In genomic region chr17:431494-431893, GRCh38 we compare ENCODE assay signal across 35 cellular contexts.
"Had no signal": no experiment of that assay in that cellular context is flagged by ENCODE, and none has a peak within 500 bp of the region (broad histone marks: within the 10 kb centered on the region; RNA-seq: fewer than 3 reads in every experiment).

No MANE protein-coding gene starts in this region.

- H3K36me3 ChIP-seq: MG63 had no signal

- DNase-seq: Kasumi-1, MG63, MM.1S, MV-4-11, NCI-H1048, NCI-H1092, NCI-H1092 treated with DMSO at 0.1 percent for 48 hours, NCI-H1105, NCI-H1105 treated with DMSO at 0.1 percent for 48 hours, NCI-H1417, NCI-H1417 treated with DMSO at 0.1 percent for 48 hours, NCI-H1436, NCI-H1436 treated with DMSO at 0.1 percent for 48 hours, NCI-H146, NCI-H1694, NCI-H1694 treated with DMSO at 0.1 percent for 48 hours, NCI-H187, NCI-H187 treated with DMSO at 0.1 percent for 48 hours, NCI-H1930, NCI-H2029, NCI-H2029 treated with DMSO at 0.1 percent for 48 hours, NCI-H2081, NCI-H2081 treated with DMSO at 0.1 percent for 48 hours, NCI-H2107, NCI-H2171, NCI-H2171 treated with DMSO at 0.1 percent for 48 hours, NCI-H2227 treated with DMSO at 0.1 percent for 48 hours, NCI-H226, NCI-H345, NCI-H446, NCI-H446 treated with DMSO at 0.1 percent for 48 hours, NCI-H510A, NCI-H510A treated with DMSO at 0.1 percent for 48 hours, NCI-H524, NCI-H524 treated with DMSO at 0.1 percent for 48 hours had no signal

- H3K4me3 ChIP-seq: MG63 had no signal

- H3K27me3 ChIP-seq: MG63 had no signal
